ENCODE assay signal across 25 cellular contexts in genomic region chr18:10562773-10563160, GRCh38.
"Had no signal": no experiment of that assay in that cellular context is flagged by ENCODE, and none has a peak within 500 bp of the region (broad histone marks: within the 10 kb centered on the region; RNA-seq: fewer than 3 reads in every experiment).

No MANE protein-coding gene starts in this region.

- ATAC-seq: foreskin keratinocyte; heart right ventricle; naive thymus-derived CD4-positive, alpha-beta T cell; pancreas; stimulated activated naive B cell treated with anti-CD40 and anti-IgM and Interleukin-4, amounts not matched to agents 10 μg/mL and 1 μg/mL and 100 μg/mL, for 72 hours; upper lobe of right lung had no signal

- H3K4me3 ChIP-seq: coronary artery, dorsolateral prefrontal cortex, heart right ventricle, pancreas, prostate gland, smooth muscle cell, stomach, thyroid gland, upper lobe of right lung had no signal

- H3K27ac ChIP-seq: coronary artery, dorsolateral prefrontal cortex, foreskin keratinocyte, heart right ventricle, pancreas, prostate gland, stomach, upper lobe of right lung, VCaP had no signal

- H3K4me1 ChIP-seq: foreskin keratinocyte, pancreas, prostate gland had no signal

- DNase-seq: activated CD4-positive, alpha-beta memory T cell treated with anti-CD3 and anti-CD28 coated beads for 36 hours; activated CD4-positive, alpha-beta T cell treated with anti-CD3 and anti-CD28 coated beads for 4 hours; activated CD8-positive, alpha-beta memory T cell treated with anti-CD3 and anti-CD28 coated beads, Interleukin-2, amount 50 U/mL, for 4 hours; activated naive CD4-positive, alpha-beta T cell treated with anti-CD3 and anti-CD28 coated beads for 36 hours; activated naive CD8-positive, alpha-beta T cell treated with anti-CD3 and anti-CD28 coated beads for 36 hours; activated T-cell treated with anti-CD3 and anti-CD28 coated beads, Interleukin-2, amount 50 U/mL, for 1 hour; amniotic stem cell; dorsolateral prefrontal cortex; effector memory CD4-positive, alpha-beta T cell; heart right ventricle; midbrain; naive thymus-derived CD4-positive, alpha-beta T cell; nucleus accumbens; pancreas; retina; stimulated activated CD4-positive, alpha-beta T cell treated with anti-CD3 and anti-CD28 coated beads, Interleukin-2, amount 100 ng/mL, for 24 hours; stimulated activated naive B cell treated with anti-CD40 and anti-IgM and Interleukin-4, amounts not matched to agents 10 μg/mL and 1 μg/mL and 100 μg/mL, for 72 hours; stomach; thyroid gland; upper lobe of right lung had no signal

- H3K27me3 ChIP-seq: dorsolateral prefrontal cortex, foreskin keratinocyte, heart right ventricle, pancreas, stomach, thyroid gland, upper lobe of right lung had no signal

- H3K36me3 ChIP-seq: pancreas, prostate gland, thyroid gland, upper lobe of right lung had no signal

- H3K9me3 ChIP-seq: heart right ventricle, pancreas, prostate gland, stomach, thyroid gland, upper lobe of right lung had no signal
